10 cellular contexts compared by ENCODE assay signal in genomic region chr15:94234300-94234699, GRCh38. TPM values are rescaled to one million over a fixed set of nuclear protein-coding genes. Genes with fewer than 3 reads are reported as not detected.
A peak's percentile ranks its signal among the peaks of the same experiment; 100 is the strongest.
DNase-seq lines count a peak whose midpoint lies in the region; ATAC-seq and TF ChIP-seq lines count a peak whose summit lies in the region.
"Had no signal": no experiment of that assay in that cellular context is flagged by ENCODE, and none has a peak within 500 bp of the region (broad histone marks: within the 10 kb centered on the region; RNA-seq: fewer than 3 reads in every experiment).

No MANE protein-coding gene starts in this region.

- peaks cover 30% of the 10 kb centered on the region for H3K27me3 Mint-ChIP-seq in endodermal cell (ENCODE audit: insufficient read depth)
- peaks cover 35% of the 10 kb centered on the region for H3K27me3 Mint-ChIP-seq in mesothelial cell of epicardium (ENCODE audit: low read depth)

- in situ Hi-C loops in HAP-1 (cut with MboI; ENCODE audit: low sequenced_read_pairs), result no loop called here

- H3K27ac Mint-ChIP-seq in endodermal cell, result no peak overlapping the region
- no peak overlapping the region for H3K27ac Mint-ChIP-seq in mesothelial cell of epicardium

- no peak overlapping the region for H3K9ac ChIP-seq in endodermal cell (ENCODE audit: extremely low read depth, low read length, poor library complexity, severe bottlenecking)

- H3K4me3 ChIP-seq in endodermal cell (ENCODE audit: low read length) (no peak overlapping the region), HAP-1 (no peak overlapping the region)

- ATAC-seq in GM21381 (IDR thresholded peaks at IDR 0.05; ENCODE audit: unreplicated experiment), result peak; percentile 17

- H3K9me3 ChIP-seq in endodermal cell (ENCODE audit: control insufficient read depth, low read length) (no peaks in the 10 kb centered on the region), HAP-1 (no peaks in the 10 kb centered on the region)

- 60 to 90% methylated on average over 2 to 3 of the region's 3 CpGs for WGBS in endodermal cell (ENCODE audit: insufficient coverage in 1 of 2, insufficient read length in 1 of 2), 2 experiments

- H3K4me1 ChIP-seq in endodermal cell (ENCODE audit: control insufficient read depth, insufficient read depth, low read length), result peaks cover 9% of the 10 kb centered on the region
- H3K4me1 ChIP-seq in HAP-1, result no peaks in the 10 kb centered on the region

- no peak overlapping the region for H3K27ac ChIP-seq in endodermal cell (ENCODE audit: low read depth, low read length)

- TF ChIP-seq CTCF in endodermal cell (conservative IDR thresholded peaks at IDR 0.05), result no peak
- no peak for TF ChIP-seq CTCF in mesothelial cell of epicardium (IDR thresholded peaks at IDR 0.05; ENCODE audit: unreplicated experiment)

- DNase-seq in RPMI7951 (ENCODE audit: low read depth) (peak; percentile 83), endodermal cell (peak; percentile 77), NCI-H2227 (lab: John Stamatoyannopoulos, UW; ENCODE audit: unreplicated experiment) (no peak), NCI-H2081 treated with DMSO at 0.1 percent for 48 hours (lab: John Stamatoyannopoulos, UW) (no peak), HAP-1 (ENCODE audit: low spot score in 2 of 2) (no peak), mesothelial cell of epicardium (ENCODE audit: low spot score in 2 of 2, unreplicated experiment in 2 of 2) (no peak)
- DNase-seq in stimulated activated CD4-positive, alpha-beta T cell treated with anti-CD3 and anti-CD28 coated beads, Interleukin-2, amount 100 ng/mL, for 48 hours, result peak; percentile 36
- DNase-seq: GF-D8, NCI-H1105 had no signal

- no peaks in the 10 kb centered on the region for H3K36me3 Mint-ChIP-seq in endodermal cell (ENCODE audit: low read depth)
- no peaks in the 10 kb centered on the region for H3K36me3 Mint-ChIP-seq in mesothelial cell of epicardium

- H3K9me3 Mint-ChIP-seq in endodermal cell (no peaks in the 10 kb centered on the region), mesothelial cell of epicardium (no peaks in the 10 kb centered on the region)

- H3K27me3 ChIP-seq in endodermal cell (ENCODE audit: control insufficient read depth, insufficient read depth, low read length, poor library complexity, severe bottlenecking) (peaks cover 32% of the 10 kb centered on the region), HAP-1 (ENCODE audit: low read depth) (peaks cover 27% of the 10 kb centered on the region)

- H3K4me3 Mint-ChIP-seq in endodermal cell (no peak overlapping the region), mesothelial cell of epicardium (no peak overlapping the region)

- H3K4me1 Mint-ChIP-seq in endodermal cell, result peaks cover 56% of the 10 kb centered on the region
- H3K4me1 Mint-ChIP-seq in mesothelial cell of epicardium, result peaks cover 32% of the 10 kb centered on the region

- no peaks in the 10 kb centered on the region for H3K36me3 ChIP-seq in endodermal cell (ENCODE audit: control insufficient read depth, insufficient read depth, low read length)
- no peaks in the 10 kb centered on the region for H3K36me3 ChIP-seq in HAP-1 (replicated peaks)

RNA-seq across cellular contexts. Expression of gene MCTP2, which starts 2.9 kb away (rescaled TPM):
- 26.5 and 39.5 TPM in 2 replicates for total RNA-seq in RPMI7951 (2014; rRNA removed; shearing (Covaris generic))
- total RNA-seq in endodermal cell (10 to 100 TPM in 1 of 2 donors, 1 to 10 TPM in 1; 9.2 to 12.1 TPM), mesothelial cell of epicardium (11.9 to 13.3 TPM (median 12.8 TPM) in 3 replicates)
- 0.89 TPM for polyA plus RNA-seq in endodermal cell (2013, experiment 1 of 2)
- 1.4 TPM for polyA plus RNA-seq in endodermal cell (2013, experiment 2 of 2)

Comparison
In these comparisons a context has a peak if more than half of its experiments do, and no peak if none do; other contexts are left out.
1. DNase-seq: peak in RPMI7951 (single experiment), endodermal cell (single experiment) and stimulated activated CD4-positive, alpha-beta T cell treated with anti-CD3 and anti-CD28 coated beads, Interleukin-2, amount 100 ng/mL, for 48 hours (2 of 2); none in NCI-H2227 (single experiment), NCI-H2081 treated with DMSO at 0.1 percent for 48 hours (single experiment), HAP-1 (0 of 2) and mesothelial cell of epicardium (0 of 2).